1 cellular context compared by ENCODE assay signal in the genomic region with DNA sequence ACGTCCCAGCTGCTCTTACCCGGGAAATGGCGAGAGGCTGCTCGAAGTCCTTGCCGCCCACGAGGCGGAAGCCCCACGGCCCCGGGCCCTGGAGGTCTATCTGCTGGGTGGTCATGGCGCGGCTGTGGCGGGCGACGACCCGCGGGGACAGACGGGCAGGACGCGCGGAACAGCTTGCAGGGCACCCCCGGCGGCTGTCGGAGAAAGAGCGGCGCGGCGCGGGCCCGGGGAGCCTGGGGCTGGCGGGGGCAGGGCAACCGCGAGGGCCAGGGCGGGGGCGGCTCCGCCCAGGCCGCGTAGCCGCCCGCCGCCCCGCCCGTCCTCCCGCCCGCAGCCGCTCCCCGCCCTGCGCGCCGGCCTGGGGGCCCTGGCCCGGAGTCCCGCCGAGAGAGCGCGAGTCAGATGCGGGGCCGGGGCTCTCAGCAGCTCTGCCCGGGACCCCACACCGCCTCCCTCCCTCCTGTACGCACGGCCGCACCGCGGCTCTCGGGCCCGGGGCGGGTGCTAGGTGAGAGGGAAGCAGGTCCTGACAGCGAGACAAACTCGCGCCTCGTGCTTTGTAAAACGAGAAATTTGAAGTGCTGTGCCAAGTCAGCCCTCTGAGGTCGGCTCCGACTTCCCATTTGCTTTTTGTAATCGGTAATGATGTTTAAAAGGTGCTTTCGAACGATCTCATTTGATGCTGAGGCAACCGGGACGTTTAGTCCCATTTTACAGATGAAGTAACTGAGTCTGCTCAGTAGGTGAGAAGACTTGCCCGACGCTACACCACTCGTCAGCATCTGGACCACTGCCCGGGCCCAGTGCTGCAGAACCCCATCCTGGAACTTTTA.
TF ChIP-seq lines count a peak whose summit lies in the region.

A gene with protein sequence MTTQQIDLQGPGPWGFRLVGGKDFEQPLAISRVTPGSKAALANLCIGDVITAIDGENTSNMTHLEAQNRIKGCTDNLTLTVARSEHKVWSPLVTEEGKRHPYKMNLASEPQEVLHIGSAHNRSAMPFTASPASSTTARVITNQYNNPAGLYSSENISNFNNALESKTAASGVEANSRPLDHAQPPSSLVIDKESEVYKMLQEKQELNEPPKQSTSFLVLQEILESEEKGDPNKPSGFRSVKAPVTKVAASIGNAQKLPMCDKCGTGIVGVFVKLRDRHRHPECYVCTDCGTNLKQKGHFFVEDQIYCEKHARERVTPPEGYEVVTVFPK (minus strand): TSS at position 203 of the 833 bp plus-strand sequence. CDS start 88 bp downstream, at position 115.

TF ChIP-seq in K562, 482 proteins besides CTCF, POLR2A, EP300 and RAD21 (continued from another document and continues in another):
- TF ChIP-seq NUFIP1 (IDR thresholded peaks at IDR 0.05; ENCODE audit: partially characterized antibody) (no peak), BCLAF1 (IDR thresholded peaks at IDR 0.05; ENCODE audit: borderline replicate concordance in 1 of 2, control insufficient read depth in 1 of 2, low read depth in 2 of 2, low read length in 1 of 2) (no peak), SMAD3 (CRISPR knock-in tag; conservative IDR thresholded peaks at IDR 0.05) (no peak), USF1 (CRISPR knock-in tag; IDR thresholded peaks at IDR 0.05) (no peak), PRPF4 (IDR thresholded peaks at IDR 0.05; ENCODE audit: insufficient read depth, low read depth, low read length, poor library complexity, severe bottlenecking) (no peak), TARDBP (IDR thresholded peaks at IDR 0.05) (no peak), OTX1 (CRISPR knock-in tag; IDR thresholded peaks at IDR 0.05) (no peak), CC2D1A (IDR thresholded peaks at IDR 0.05) (no peak), ZFPM2 (CRISPR knock-in tag; IDR thresholded peaks at IDR 0.05) (no peak), TEAD2 (tag; IDR thresholded peaks at IDR 0.05) (no peak), KLF16 (IDR thresholded peaks at IDR 0.05) (no peak), ZNF311 (CRISPR knock-in tag; IDR thresholded peaks at IDR 0.05) (no peak), CHD4 (IDR thresholded peaks at IDR 0.05; ENCODE audit: insufficient read depth, insufficient replicate concordance, low read depth, low read length, poor library complexity, severe bottlenecking) (peak; percentile 98), TCF15 (CRISPR knock-in tag; IDR thresholded peaks at IDR 0.05) (no peak), SAP30 (IDR thresholded peaks at IDR 0.05; ENCODE audit: borderline replicate concordance, insufficient read depth, low read depth, low read length, poor library complexity, severe bottlenecking) (no peak), FOXM1 (IDR thresholded peaks at IDR 0.05; ENCODE audit: low read depth) (no peak), FOXM1 (CRISPR knock-in tag; IDR thresholded peaks at IDR 0.05; ENCODE audit: low read depth) (no peak), ZNF12 (CRISPR knock-in tag; IDR thresholded peaks at IDR 0.05) (no peak), BCL6 (CRISPR knock-in tag; IDR thresholded peaks at IDR 0.05) (no peak), FOXK2 (conservative IDR thresholded peaks at IDR 0.05 in 1 of 2, IDR thresholded peaks at IDR 0.05 in 1 of 2; ENCODE audit: low read depth in 2 of 2) (no peak), POLR3A (IDR thresholded peaks at IDR 0.05; ENCODE audit: borderline replicate concordance, extremely low read depth, insufficient read depth, insufficient read length) (no peak), PHF21A (IDR thresholded peaks at IDR 0.05; ENCODE audit: borderline replicate concordance, low read depth) (no peak), PATZ1 (CRISPR knock-in tag; IDR thresholded peaks at IDR 0.05; ENCODE audit: borderline replicate concordance) (no peak), SLC30A9 (CRISPR knock-in tag; IDR thresholded peaks at IDR 0.05) (no peak), ZBED1 (IDR thresholded peaks at IDR 0.05) (no peak), LCOR (CRISPR knock-in tag; IDR thresholded peaks at IDR 0.05) (no peak), ZNF263 (CRISPR knock-in tag; IDR thresholded peaks at IDR 0.05; ENCODE audit: borderline replicate concordance) (no peak), PTBP1 (IDR thresholded peaks at IDR 0.05; ENCODE audit: low read depth, low read length) (peak; percentile 80; the same call in 1 of the 2 replicates), NFRKB (IDR thresholded peaks at IDR 0.05; ENCODE audit: low read depth) (no peak), BRD9 (IDR thresholded peaks at IDR 0.05; ENCODE audit: low read depth, partially characterized antibody) (no peak), ZBTB7A (IDR thresholded peaks at IDR 0.05; ENCODE audit: borderline replicate concordance, control insufficient read depth, low read depth, low read length) (peak; percentile 57), RBM15 (IDR thresholded peaks at IDR 0.05; ENCODE audit: insufficient read depth, low read length) (no peak), GTF2F1 (IDR thresholded peaks at IDR 0.05; ENCODE audit: low read depth, low read length) (no peak), RB1 (IDR thresholded peaks at IDR 0.05; ENCODE audit: low read depth) (peak; percentile 45; the same call in 1 of the 2 replicates), HDAC1 (IDR thresholded peaks at IDR 0.05) (peak in 1 of 2 experiments; percentile 57; a peak in 2 of 4 replicates), ZNF586 (CRISPR knock-in tag; conservative IDR thresholded peaks at IDR 0.05) (no peak), THRA (IDR thresholded peaks at IDR 0.05) (no peak), NCOA2 (IDR thresholded peaks at IDR 0.05; ENCODE audit: partially characterized antibody in 2 of 2) (no peak), RCOR1 (IDR thresholded peaks at IDR 0.05; ENCODE audit: borderline replicate concordance in 1 of 2, low read depth in 2 of 2, low read length in 2 of 2) (peak; percentile 63 to 84; a peak in 3 of 4 replicates), ZNF75A (CRISPR knock-in tag; IDR thresholded peaks at IDR 0.05) (no peak), ILF3 (IDR thresholded peaks at IDR 0.05; ENCODE audit: borderline replicate concordance) (no peak; the same call in 1 of the 2 replicates), SP1 (CRISPR knock-in tag; IDR thresholded peaks at IDR 0.05) (no peak), RFX5 (IDR thresholded peaks at IDR 0.05; ENCODE audit: low read depth, low read length) (no peak), E2F3 (CRISPR knock-in tag; IDR thresholded peaks at IDR 0.05) (no peak), BDP1 (IDR thresholded peaks at IDR 0.05; ENCODE audit: insufficient read depth, insufficient read length) (no peak), ZNF551 (CRISPR knock-in tag; IDR thresholded peaks at IDR 0.05) (no peak), PHB (CRISPR knock-in tag; IDR thresholded peaks at IDR 0.05) (no peak), SNIP1 (IDR thresholded peaks at IDR 0.05; ENCODE audit: low read depth) (no peak), MTA3 (IDR thresholded peaks at IDR 0.05; ENCODE audit: borderline replicate concordance) (peak; percentile 68; the same call in 1 of the 2 replicates)
- TF ChIP-seq, protein P1, sequence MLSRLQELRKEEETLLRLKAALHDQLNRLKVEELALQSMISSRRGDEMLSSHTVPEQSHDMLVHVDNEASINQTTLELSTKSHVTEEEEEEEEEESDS (CRISPR knock-in tag; IDR thresholded peaks at IDR 0.05), result no peak
- TF ChIP-seq, protein P2, sequence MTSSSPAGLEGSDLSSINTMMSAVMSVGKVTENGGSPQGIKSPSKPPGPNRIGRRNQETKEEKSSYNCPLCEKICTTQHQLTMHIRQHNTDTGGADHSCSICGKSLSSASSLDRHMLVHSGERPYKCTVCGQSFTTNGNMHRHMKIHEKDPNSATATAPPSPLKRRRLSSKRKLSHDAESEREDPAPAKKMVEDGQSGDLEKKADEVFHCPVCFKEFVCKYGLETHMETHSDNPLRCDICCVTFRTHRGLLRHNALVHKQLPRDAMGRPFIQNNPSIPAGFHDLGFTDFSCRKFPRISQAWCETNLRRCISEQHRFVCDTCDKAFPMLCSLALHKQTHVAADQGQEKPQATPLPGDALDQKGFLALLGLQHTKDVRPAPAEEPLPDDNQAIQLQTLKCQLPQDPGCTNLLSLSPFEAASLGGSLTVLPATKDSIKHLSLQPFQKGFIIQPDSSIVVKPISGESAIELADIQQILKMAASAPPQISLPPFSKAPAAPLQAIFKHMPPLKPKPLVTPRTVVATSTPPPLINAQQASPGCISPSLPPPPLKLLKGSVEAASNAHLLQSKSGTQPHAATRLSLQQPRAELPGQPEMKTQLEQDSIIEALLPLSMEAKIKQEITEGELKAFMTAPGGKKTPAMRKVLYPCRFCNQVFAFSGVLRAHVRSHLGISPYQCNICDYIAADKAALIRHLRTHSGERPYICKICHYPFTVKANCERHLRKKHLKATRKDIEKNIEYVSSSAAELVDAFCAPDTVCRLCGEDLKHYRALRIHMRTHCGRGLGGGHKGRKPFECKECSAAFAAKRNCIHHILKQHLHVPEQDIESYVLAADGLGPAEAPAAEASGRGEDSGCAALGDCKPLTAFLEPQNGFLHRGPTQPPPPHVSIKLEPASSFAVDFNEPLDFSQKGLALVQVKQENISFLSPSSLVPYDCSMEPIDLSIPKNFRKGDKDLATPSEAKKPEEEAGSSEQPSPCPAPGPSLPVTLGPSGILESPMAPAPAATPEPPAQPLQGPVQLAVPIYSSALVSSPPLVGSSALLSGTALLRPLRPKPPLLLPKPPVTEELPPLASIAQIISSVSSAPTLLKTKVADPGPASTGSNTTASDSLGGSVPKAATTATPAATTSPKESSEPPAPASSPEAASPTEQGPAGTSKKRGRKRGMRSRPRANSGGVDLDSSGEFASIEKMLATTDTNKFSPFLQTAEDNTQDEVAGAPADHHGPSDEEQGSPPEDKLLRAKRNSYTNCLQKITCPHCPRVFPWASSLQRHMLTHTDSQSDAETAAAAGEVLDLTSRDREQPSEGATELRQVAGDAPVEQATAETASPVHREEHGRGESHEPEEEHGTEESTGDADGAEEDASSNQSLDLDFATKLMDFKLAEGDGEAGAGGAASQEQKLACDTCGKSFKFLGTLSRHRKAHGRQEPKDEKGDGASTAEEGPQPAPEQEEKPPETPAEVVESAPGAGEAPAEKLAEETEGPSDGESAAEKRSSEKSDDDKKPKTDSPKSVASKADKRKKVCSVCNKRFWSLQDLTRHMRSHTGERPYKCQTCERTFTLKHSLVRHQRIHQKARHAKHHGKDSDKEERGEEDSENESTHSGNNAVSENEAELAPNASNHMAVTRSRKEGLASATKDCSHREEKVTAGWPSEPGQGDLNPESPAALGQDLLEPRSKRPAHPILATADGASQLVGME (CRISPR knock-in tag; IDR thresholded peaks at IDR 0.05), result no peak
